In genomic region chr5:168121138-168121494, GRCh38 we compare ENCODE assay signal across 24 cellular contexts.
"Had no signal": no experiment of that assay in that cellular context is flagged by ENCODE, and none has a peak within 500 bp of the region (broad histone marks: within the 10 kb centered on the region; RNA-seq: fewer than 3 reads in every experiment).

No MANE protein-coding gene starts in this region.

- DNase-seq: cortex of kidney; effector memory CD8-positive, alpha-beta T cell; erythroblast; esophagus squamous epithelium; foreskin melanocyte; glutamatergic neuron; mesenchymal stem cell; mucosa of descending colon; naive B cell; pancreas; retina; right lobe of liver; small intestine; stimulated activated CD4-positive, alpha-beta T cell treated with anti-CD3 and anti-CD28 coated beads, Interleukin-15, amount 100 ng/mL, for 24 hours; stimulated activated CD4-positive, alpha-beta T cell treated with anti-CD3 and anti-CD28 coated beads, Interleukin-2, amount 100 ng/mL, for 48 hours; stimulated activated naive B cell treated with anti-CD40 and anti-IgM and Interleukin-4, amounts not matched to agents 10 μg/mL and 1 μg/mL and 100 μg/mL, for 72 hours; upper lobe of left lung had no signal

- H3K36me3 ChIP-seq: esophagus squamous epithelium, neutrophil, pancreas, right lobe of liver, thoracic aorta, tibial nerve, upper lobe of left lung had no signal

- H3K4me3 ChIP-seq: esophagus squamous epithelium, mucosa of descending colon, pancreas, right lobe of liver, thoracic aorta, tibial nerve, upper lobe of left lung had no signal

- H3K4me3 Mint-ChIP-seq: effector memory CD8-positive, alpha-beta T cell; mesothelial cell of epicardium; naive B cell; natural killer cell treated with Interleukin-12 subunit alpha and Interleukin-12 subunit beta and Interleukin-15 and Interleukin-18, amount 100 ng/mL, for 72 hours; neural crest cell; stimulated activated naive B cell treated with anti-CD40 and anti-IgM and Interleukin-4, amounts not matched to agents 10 μg/mL and 1 μg/mL and 100 μg/mL, for 72 hours; stimulated activated naive CD8-positive, alpha-beta T cell treated with anti-CD3 and anti-CD28 coated beads, Interleukin-15, Interleukin-2, amounts not matched to agents 100 ng/mL and 50 ng/mL, for 24 hours had no signal

- H3K9me3 ChIP-seq: esophagus squamous epithelium, mucosa of descending colon, neutrophil, pancreas, right lobe of liver, thoracic aorta, tibial nerve, upper lobe of left lung had no signal

- ATAC-seq: effector memory CD8-positive, alpha-beta T cell; mucosa of descending colon; natural killer cell treated with Interleukin-12 subunit alpha and Interleukin-12 subunit beta and Interleukin-15 and Interleukin-18, amount 100 ng/mL, for 72 hours; pancreas; right lobe of liver; stimulated activated naive B cell treated with anti-CD40 and anti-IgM and Interleukin-4, amounts not matched to agents 10 μg/mL and 1 μg/mL and 100 μg/mL, for 72 hours had no signal

- H3K27me3 Mint-ChIP-seq: effector memory CD8-positive, alpha-beta T cell; naive B cell; stimulated activated naive B cell treated with anti-CD40 and anti-IgM and Interleukin-4, amounts not matched to agents 10 μg/mL and 1 μg/mL and 100 μg/mL, for 72 hours; stimulated activated naive CD8-positive, alpha-beta T cell treated with anti-CD3 and anti-CD28 coated beads, Interleukin-15, Interleukin-2, amounts not matched to agents 100 ng/mL and 50 ng/mL, for 24 hours had no signal

- H3K4me1 ChIP-seq: pancreas, right lobe of liver, upper lobe of left lung had no signal

- H3K36me3 Mint-ChIP-seq: mesothelial cell of epicardium; natural killer cell treated with Interleukin-12 subunit alpha and Interleukin-12 subunit beta and Interleukin-15 and Interleukin-18, amount 100 ng/mL, for 72 hours; stimulated activated naive B cell treated with anti-CD40 and anti-IgM and Interleukin-4, amounts not matched to agents 10 μg/mL and 1 μg/mL and 100 μg/mL, for 72 hours had no signal

- H3K27ac ChIP-seq: esophagus squamous epithelium, neutrophil, pancreas, right lobe of liver, thoracic aorta, tibial nerve, upper lobe of left lung had no signal

- H3K27me3 ChIP-seq: esophagus squamous epithelium, neutrophil, pancreas, right lobe of liver, tibial nerve, upper lobe of left lung had no signal

- H3K9me3 Mint-ChIP-seq: natural killer cell treated with Interleukin-12 subunit alpha and Interleukin-12 subunit beta and Interleukin-15 and Interleukin-18, amount 100 ng/mL, for 72 hours; neural crest cell; stimulated activated naive B cell treated with anti-CD40 and anti-IgM and Interleukin-4, amounts not matched to agents 10 μg/mL and 1 μg/mL and 100 μg/mL, for 72 hours; stimulated activated naive CD8-positive, alpha-beta T cell treated with anti-CD3 and anti-CD28 coated beads, Interleukin-15, Interleukin-2, amounts not matched to agents 100 ng/mL and 50 ng/mL, for 24 hours had no signal

- H3K4me1 Mint-ChIP-seq: mesothelial cell of epicardium, naive B cell had no signal

- H3K27ac Mint-ChIP-seq: effector memory CD8-positive, alpha-beta T cell; mesothelial cell of epicardium; natural killer cell treated with Interleukin-12 subunit alpha and Interleukin-12 subunit beta and Interleukin-15 and Interleukin-18, amount 100 ng/mL, for 72 hours; stimulated activated naive B cell treated with anti-CD40 and anti-IgM and Interleukin-4, amounts not matched to agents 10 μg/mL and 1 μg/mL and 100 μg/mL, for 72 hours; stimulated activated naive CD8-positive, alpha-beta T cell treated with anti-CD3 and anti-CD28 coated beads, Interleukin-15, Interleukin-2, amounts not matched to agents 100 ng/mL and 50 ng/mL, for 24 hours had no signal
